ENCODE assay signal across 1 cellular context in the genomic region with DNA sequence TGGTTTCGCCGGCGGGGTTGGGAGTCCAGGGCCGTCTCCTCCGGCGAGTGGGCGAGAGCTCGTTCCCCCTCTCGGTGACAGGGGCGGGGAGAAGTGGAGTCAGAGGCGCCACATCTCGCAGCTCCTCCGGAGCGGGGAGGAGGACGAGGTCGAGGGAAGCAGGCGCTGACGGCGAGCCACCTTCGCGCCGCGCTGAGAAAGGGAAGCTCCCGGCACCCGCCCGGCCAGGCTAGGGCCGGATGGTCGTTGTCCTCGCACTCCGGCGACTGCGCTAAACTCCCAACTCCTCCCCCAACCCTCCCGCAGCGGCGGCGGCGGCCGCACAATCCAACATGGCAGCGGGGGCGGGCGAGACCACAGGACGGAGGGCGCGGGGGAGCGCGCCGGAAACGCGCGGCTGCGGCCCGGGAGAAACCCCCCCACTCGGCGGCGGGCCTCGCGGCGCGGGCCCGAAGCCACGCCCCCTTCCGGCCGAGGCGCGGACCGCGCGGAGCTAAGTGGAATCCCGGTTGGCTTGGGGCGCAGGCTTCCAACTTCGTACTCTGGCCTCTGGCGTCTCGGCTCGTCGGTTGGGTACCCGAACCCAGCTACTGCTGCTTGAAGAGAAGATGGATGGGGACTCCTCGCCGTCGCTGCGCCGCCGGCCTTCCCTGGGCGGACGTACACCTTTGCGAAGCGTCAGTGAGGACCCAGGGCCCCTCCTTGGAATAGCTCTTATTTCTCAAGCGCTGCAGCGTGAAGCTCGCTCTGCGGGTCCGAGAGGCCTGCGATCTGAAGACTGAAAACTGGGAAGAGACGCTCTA.
TF ChIP-seq lines count a peak whose summit lies in the region.

A gene (minus strand): TSS at position 270 of the 803 bp plus-strand sequence. CDS start 269 bp downstream, at position 1.

TF ChIP-seq in HepG2, 621 proteins besides CTCF, POLR2A, EP300 and RAD21 (continued from another document and continues in another):
- TF ChIP-seq ZZZ3 (CRISPR knock-in tag; IDR thresholded peaks at IDR 0.05; ENCODE audit: borderline replicate concordance): no peak; the same call in 1 of the 2 replicates
- TF ChIP-seq ISL2 (CRISPR knock-in tag; IDR thresholded peaks at IDR 0.05): peak; percentile 85
- peak; percentile 45; the same call in 1 of the 2 replicates for TF ChIP-seq ZNF337 (CRISPR knock-in tag; IDR thresholded peaks at IDR 0.05; ENCODE audit: borderline replicate concordance, low read depth)
- peak; percentile 22; the same call in 1 of the 2 replicates for TF ChIP-seq ZNF263 (CRISPR knock-in tag; IDR thresholded peaks at IDR 0.05)
- peak; percentile 59; the same call in 1 of the 2 replicates for TF ChIP-seq HDAC1 (CRISPR knock-in tag; IDR thresholded peaks at IDR 0.05)
- TF ChIP-seq KAT8 (CRISPR knock-in tag; IDR thresholded peaks at IDR 0.05): peak; percentile 69
- TF ChIP-seq, protein P1, sequence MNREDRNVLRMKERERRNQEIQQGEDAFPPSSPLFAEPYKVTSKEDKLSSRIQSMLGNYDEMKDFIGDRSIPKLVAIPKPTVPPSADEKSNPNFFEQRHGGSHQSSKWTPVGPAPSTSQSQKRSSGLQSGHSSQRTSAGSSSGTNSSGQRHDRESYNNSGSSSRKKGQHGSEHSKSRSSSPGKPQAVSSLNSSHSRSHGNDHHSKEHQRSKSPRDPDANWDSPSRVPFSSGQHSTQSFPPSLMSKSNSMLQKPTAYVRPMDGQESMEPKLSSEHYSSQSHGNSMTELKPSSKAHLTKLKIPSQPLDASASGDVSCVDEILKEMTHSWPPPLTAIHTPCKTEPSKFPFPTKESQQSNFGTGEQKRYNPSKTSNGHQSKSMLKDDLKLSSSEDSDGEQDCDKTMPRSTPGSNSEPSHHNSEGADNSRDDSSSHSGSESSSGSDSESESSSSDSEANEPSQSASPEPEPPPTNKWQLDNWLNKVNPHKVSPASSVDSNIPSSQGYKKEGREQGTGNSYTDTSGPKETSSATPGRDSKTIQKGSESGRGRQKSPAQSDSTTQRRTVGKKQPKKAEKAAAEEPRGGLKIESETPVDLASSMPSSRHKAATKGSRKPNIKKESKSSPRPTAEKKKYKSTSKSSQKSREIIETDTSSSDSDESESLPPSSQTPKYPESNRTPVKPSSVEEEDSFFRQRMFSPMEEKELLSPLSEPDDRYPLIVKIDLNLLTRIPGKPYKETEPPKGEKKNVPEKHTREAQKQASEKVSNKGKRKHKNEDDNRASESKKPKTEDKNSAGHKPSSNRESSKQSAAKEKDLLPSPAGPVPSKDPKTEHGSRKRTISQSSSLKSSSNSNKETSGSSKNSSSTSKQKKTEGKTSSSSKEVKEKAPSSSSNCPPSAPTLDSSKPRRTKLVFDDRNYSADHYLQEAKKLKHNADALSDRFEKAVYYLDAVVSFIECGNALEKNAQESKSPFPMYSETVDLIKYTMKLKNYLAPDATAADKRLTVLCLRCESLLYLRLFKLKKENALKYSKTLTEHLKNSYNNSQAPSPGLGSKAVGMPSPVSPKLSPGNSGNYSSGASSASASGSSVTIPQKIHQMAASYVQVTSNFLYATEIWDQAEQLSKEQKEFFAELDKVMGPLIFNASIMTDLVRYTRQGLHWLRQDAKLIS (CRISPR knock-in tag; IDR thresholded peaks at IDR 0.05): no peak
- TF ChIP-seq REXO4 (CRISPR knock-in tag; IDR thresholded peaks at IDR 0.05; ENCODE audit: borderline replicate concordance): no peak
- TF ChIP-seq IRX3 (CRISPR knock-in tag; IDR thresholded peaks at IDR 0.05; ENCODE audit: borderline replicate concordance, low read depth): no peak
- TF ChIP-seq ESRRA (CRISPR knock-in tag; IDR thresholded peaks at IDR 0.05; ENCODE audit: low read depth): no peak; the same call in 1 of the 2 replicates
- peak; percentile 81 for TF ChIP-seq GABPA (IDR thresholded peaks at IDR 0.05; ENCODE audit: low read depth, low read length)
- peak; percentile 72 for TF ChIP-seq GABPA (CRISPR knock-in tag; IDR thresholded peaks at IDR 0.05; ENCODE audit: low read depth)
- TF ChIP-seq ZNF484 (CRISPR knock-in tag; IDR thresholded peaks at IDR 0.05; ENCODE audit: borderline replicate concordance, low read depth): no peak
- no peak; the same call in 1 of the 2 replicates for TF ChIP-seq ZBTB3 (CRISPR knock-in tag; IDR thresholded peaks at IDR 0.05; ENCODE audit: borderline replicate concordance, low read depth)
- TF ChIP-seq, protein P2, sequence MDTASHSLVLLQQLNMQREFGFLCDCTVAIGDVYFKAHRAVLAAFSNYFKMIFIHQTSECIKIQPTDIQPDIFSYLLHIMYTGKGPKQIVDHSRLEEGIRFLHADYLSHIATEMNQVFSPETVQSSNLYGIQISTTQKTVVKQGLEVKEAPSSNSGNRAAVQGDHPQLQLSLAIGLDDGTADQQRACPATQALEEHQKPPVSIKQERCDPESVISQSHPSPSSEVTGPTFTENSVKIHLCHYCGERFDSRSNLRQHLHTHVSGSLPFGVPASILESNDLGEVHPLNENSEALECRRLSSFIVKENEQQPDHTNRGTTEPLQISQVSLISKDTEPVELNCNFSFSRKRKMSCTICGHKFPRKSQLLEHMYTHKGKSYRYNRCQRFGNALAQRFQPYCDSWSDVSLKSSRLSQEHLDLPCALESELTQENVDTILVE (CRISPR knock-in tag; IDR thresholded peaks at IDR 0.05): peak; percentile 91; the same call in 1 of the 2 replicates
- TF ChIP-seq, protein P3, sequence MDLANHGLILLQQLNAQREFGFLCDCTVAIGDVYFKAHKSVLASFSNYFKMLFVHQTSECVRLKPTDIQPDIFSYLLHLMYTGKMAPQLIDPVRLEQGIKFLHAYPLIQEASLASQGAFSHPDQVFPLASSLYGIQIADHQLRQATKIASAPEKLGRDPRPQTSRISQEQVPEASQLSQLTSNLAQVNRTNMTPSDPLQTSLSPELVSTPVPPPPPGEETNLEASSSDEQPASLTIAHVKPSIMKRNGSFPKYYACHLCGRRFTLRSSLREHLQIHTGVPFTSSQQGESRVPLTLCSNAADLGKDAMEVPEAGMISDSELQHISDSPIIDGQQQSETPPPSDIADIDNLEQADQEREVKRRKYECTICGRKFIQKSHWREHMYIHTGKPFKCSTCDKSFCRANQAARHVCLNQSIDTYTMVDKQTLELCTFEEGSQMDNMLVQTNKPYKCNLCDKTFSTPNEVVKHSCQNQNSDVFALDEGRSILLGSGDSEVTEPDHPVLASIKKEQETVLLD (CRISPR knock-in tag; IDR thresholded peaks at IDR 0.05; ENCODE audit: low read depth): peak; percentile 97
- TF ChIP-seq KLF13 (CRISPR knock-in tag; IDR thresholded peaks at IDR 0.05): no peak
- TF ChIP-seq, protein P4, sequence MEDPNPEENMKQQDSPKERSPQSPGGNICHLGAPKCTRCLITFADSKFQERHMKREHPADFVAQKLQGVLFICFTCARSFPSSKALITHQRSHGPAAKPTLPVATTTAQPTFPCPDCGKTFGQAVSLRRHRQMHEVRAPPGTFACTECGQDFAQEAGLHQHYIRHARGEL (CRISPR knock-in tag; IDR thresholded peaks at IDR 0.05): no peak
- TF ChIP-seq ZNF331 (CRISPR knock-in tag; IDR thresholded peaks at IDR 0.05): peak; percentile 44
- no peak; the same call in 1 of the 2 replicates for TF ChIP-seq ZNF160 (CRISPR knock-in tag; IDR thresholded peaks at IDR 0.05)
- no peak for TF ChIP-seq KLF11 (CRISPR knock-in tag; IDR thresholded peaks at IDR 0.05)
- TF ChIP-seq SIX4 (CRISPR knock-in tag; IDR thresholded peaks at IDR 0.05): no peak
- 0 out of 2 replicates have a peak, but pooled peaks have one; percentile 3 for TF ChIP-seq ZNF530 (CRISPR knock-in tag; IDR thresholded peaks at IDR 0.05; ENCODE audit: low read depth)
- peak; percentile 72; the same call in 1 of the 3 replicates for TF ChIP-seq MXI1 (IDR thresholded peaks at IDR 0.05; ENCODE audit: borderline replicate concordance, low read depth, low read length)
- 0 out of 2 replicates have a peak, but pooled peaks have one; percentile 82 for TF ChIP-seq MAF1 (CRISPR knock-in tag; IDR thresholded peaks at IDR 0.05; ENCODE audit: borderline replicate concordance)
- TF ChIP-seq ZSCAN30 (CRISPR knock-in tag; IDR thresholded peaks at IDR 0.05): no peak
- TF ChIP-seq, protein P5, sequence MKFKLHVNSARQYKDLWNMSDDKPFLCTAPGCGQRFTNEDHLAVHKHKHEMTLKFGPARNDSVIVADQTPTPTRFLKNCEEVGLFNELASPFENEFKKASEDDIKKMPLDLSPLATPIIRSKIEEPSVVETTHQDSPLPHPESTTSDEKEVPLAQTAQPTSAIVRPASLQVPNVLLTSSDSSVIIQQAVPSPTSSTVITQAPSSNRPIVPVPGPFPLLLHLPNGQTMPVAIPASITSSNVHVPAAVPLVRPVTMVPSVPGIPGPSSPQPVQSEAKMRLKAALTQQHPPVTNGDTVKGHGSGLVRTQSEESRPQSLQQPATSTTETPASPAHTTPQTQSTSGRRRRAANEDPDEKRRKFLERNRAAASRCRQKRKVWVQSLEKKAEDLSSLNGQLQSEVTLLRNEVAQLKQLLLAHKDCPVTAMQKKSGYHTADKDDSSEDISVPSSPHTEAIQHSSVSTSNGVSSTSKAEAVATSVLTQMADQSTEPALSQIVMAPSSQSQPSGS (CRISPR knock-in tag; IDR thresholded peaks at IDR 0.05): peak; percentile 14; the same call in 1 of the 2 replicates
- no peak for TF ChIP-seq ZNF549 (CRISPR knock-in tag; IDR thresholded peaks at IDR 0.05)
- TF ChIP-seq AHR (CRISPR knock-in tag; IDR thresholded peaks at IDR 0.05): no peak; the same call in 1 of the 2 replicates
- TF ChIP-seq, protein P6, sequence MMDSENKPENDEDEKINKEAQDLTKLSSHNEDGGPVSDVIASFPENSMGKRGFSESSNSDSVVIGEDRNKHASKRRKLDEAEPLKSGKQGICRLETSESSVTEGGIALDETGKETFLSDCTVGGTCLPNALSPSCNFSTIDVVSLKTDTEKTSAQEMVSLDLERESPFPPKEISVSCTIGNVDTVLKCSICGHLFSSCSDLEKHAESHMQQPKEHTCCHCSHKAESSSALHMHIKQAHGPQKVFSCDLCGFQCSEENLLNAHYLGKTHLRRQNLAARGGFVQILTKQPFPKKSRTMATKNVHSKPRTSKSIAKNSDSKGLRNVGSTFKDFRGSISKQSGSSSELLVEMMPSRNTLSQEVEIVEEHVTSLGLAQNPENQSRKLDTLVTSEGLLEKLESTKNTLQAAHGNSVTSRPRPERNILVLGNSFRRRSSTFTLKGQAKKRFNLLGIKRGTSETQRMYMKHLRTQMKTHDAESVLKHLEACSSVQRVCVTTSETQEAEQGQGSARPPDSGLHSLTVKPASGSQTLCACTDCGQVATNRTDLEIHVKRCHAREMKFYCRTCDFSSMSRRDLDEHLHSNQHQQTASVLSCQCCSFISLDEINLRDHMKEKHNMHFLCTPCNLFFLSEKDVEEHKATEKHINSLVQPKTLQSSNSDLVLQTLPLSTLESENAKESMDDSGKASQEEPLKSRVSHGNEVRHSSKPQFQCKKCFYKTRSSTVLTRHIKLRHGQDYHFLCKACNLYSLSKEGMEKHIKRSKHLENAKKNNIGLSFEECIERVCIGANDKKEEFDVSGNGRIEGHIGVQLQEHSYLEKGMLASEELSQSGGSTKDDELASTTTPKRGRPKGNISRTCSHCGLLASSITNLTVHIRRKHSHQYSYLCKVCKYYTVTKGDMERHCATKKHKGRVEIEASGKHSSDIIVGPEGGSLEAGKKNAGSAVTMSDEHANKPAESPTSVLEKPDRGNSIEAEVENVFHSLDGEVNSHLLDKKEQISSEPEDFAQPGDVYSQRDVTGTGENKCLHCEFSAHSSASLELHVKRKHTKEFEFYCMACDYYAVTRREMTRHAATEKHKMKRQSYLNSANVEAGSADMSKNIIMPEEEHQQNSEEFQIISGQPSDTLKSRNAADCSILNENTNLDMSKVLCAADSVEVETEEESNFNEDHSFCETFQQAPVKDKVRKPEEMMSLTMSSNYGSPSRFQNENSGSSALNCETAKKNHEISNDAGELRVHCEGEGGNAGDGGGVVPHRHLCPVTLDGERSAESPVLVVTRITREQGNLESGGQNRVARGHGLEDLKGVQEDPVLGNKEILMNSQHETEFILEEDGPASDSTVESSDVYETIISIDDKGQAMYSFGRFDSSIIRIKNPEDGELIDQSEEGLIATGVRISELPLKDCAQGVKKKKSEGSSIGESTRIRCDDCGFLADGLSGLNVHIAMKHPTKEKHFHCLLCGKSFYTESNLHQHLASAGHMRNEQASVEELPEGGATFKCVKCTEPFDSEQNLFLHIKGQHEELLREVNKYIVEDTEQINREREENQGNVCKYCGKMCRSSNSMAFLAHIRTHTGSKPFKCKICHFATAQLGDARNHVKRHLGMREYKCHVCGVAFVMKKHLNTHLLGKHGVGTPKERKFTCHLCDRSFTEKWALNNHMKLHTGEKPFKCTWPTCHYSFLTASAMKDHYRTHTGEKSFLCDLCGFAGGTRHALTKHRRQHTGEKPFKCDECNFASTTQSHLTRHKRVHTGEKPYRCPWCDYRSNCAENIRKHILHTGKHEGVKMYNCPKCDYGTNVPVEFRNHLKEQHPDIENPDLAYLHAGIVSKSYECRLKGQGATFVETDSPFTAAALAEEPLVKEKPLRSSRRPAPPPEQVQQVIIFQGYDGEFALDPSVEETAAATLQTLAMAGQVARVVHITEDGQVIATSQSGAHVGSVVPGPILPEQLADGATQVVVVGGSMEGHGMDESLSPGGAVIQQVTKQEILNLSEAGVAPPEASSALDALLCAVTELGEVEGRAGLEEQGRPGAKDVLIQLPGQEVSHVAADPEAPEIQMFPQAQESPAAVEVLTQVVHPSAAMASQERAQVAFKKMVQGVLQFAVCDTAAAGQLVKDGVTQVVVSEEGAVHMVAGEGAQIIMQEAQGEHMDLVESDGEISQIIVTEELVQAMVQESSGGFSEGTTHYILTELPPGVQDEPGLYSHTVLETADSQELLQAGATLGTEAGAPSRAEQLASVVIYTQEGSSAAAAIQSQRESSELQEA (CRISPR knock-in tag; IDR thresholded peaks at IDR 0.05; ENCODE audit: not compliant biosample characterization): no peak
- no peak for TF ChIP-seq ZNF136 (CRISPR knock-in tag; IDR thresholded peaks at IDR 0.05; ENCODE audit: low read depth)
- TF ChIP-seq, protein P7, sequence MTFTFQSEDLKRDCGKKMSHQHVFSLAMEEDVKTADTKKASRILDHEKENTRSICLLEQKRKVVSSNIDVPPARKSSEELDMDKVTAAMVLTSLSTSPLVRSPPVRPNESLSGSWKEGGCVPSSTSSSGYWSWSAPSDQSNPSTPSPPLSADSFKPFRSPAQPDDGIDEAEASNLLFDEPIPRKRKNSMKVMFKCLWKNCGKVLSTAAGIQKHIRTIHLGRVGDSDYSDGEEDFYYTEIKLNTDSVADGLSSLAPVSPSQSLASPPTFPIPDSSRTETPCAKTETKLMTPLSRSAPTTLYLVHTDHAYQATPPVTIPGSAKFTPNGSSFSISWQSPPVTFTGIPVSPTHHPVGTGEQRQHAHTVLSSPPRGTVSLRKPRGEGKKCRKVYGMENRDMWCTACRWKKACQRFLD (CRISPR knock-in tag; IDR thresholded peaks at IDR 0.05; ENCODE audit: borderline replicate concordance): no peak
- TF ChIP-seq, protein P8, sequence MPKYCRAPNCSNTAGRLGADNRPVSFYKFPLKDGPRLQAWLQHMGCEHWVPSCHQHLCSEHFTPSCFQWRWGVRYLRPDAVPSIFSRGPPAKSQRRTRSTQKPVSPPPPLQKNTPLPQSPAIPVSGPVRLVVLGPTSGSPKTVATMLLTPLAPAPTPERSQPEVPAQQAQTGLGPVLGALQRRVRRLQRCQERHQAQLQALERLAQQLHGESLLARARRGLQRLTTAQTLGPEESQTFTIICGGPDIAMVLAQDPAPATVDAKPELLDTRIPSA (CRISPR knock-in tag; IDR thresholded peaks at IDR 0.05; ENCODE audit: borderline replicate concordance): no peak; the same call in 1 of the 2 replicates
- peak; percentile 63; the same call in 1 of the 2 replicates for TF ChIP-seq ZFP90 (CRISPR knock-in tag; IDR thresholded peaks at IDR 0.05; ENCODE audit: borderline replicate concordance)
